ENCODE assay signal across 12 cellular contexts in genomic region chr12:69196302-69197288, GRCh38. TPM values are rescaled to one million over a fixed set of nuclear protein-coding genes. Genes with fewer than 3 reads are reported as not detected.
DNase-seq lines count a peak whose midpoint lies in the region; ATAC-seq and TF ChIP-seq lines count a peak whose summit lies in the region.
"Had no signal": no experiment of that assay in that cellular context is flagged by ENCODE, and none has a peak within 500 bp of the region (broad histone marks: within the 10 kb centered on the region; RNA-seq: fewer than 3 reads in every experiment).

No MANE protein-coding gene starts in this region.

- peaks cover 0 to 28% (median 2%) of the 10 kb centered on the region in 4 donors for H3K9me3 ChIP-seq in Peyer's patch

- DNase-seq in AG04449 (ENCODE audit: low read depth, low spot score) (no peak), GM13976 (ENCODE audit: low spot score) (no peak), Peyer's patch (peak in 1 of 3 donors; percentile 52), foreskin keratinocyte (peak in 1 of 2 donors; percentile 13), superior temporal gyrus (ENCODE audit: extremely low spot score) (no peak)
- no peak for DNase-seq in activated naive CD4-positive, alpha-beta T cell treated with anti-CD3 and anti-CD28 coated beads, Interleukin-2, amount 50 U/mL, for 72 hours (ENCODE audit: low spot score in 2 of 2)
- DNase-seq: activated CD8-positive, alpha-beta T cell treated with anti-CD3 and anti-CD28 coated beads, Interleukin-2, amount 10 ng/mL, durations not matched to agents 7 days and 5 days; heart left ventricle had no signal

- peaks cover 30 to 47% of the 10 kb centered on the region in 2 donors for H3K9me3 Mint-ChIP-seq in activated naive CD4-positive, alpha-beta T cell treated with anti-CD3 and anti-CD28 coated beads, Interleukin-2, amount 50 U/mL, for 72 hours

- peaks cover 41% of the 10 kb centered on the region in 2 donors for H3K36me3 Mint-ChIP-seq in activated naive CD4-positive, alpha-beta T cell treated with anti-CD3 and anti-CD28 coated beads, Interleukin-2, amount 50 U/mL, for 72 hours
- H3K36me3 Mint-ChIP-seq: neural progenitor cell had no signal

- H3K27ac Mint-ChIP-seq in activated naive CD4-positive, alpha-beta T cell treated with anti-CD3 and anti-CD28 coated beads, Interleukin-2, amount 50 U/mL, for 72 hours, result no peak overlapping the region
- H3K27ac Mint-ChIP-seq: activated CD8-positive, alpha-beta T cell treated with anti-CD3 and anti-CD28 coated beads, Interleukin-2, amount 10 ng/mL, durations not matched to agents 7 days and 5 days; neural progenitor cell had no signal

- CTCF ChIA-PET in AG04449 (lab: Yijun Ruan, JAX), result interaction anchor here (1.7 kb wide), 2 partner anchors 39 to 336 kb away, joined by 4 to 6 read pairs; no protein-coding TSS in a partner anchor

- H3K4me1 ChIP-seq in Peyer's patch (no peaks in the 10 kb centered on the region), foreskin keratinocyte (no peaks in the 10 kb centered on the region)
- H3K4me1 ChIP-seq: heart left ventricle, neural progenitor cell had no signal

- no peak for TF ChIP-seq POLR2A in Peyer's patch (IDR thresholded peaks at IDR 0.05)

- in situ Hi-C loops in GM13976 (cut with MboI; ENCODE audit: low sequenced_read_pairs, unreplicated experiment), result no loop called here

- TF ChIP-seq CTCF in AG04449 (IDR thresholded peaks at IDR 0.05; ENCODE audit: insufficient read depth, low read length, missing control alignments), result peak; percentile 8
- TF ChIP-seq CTCF in GM13976 (IDR thresholded peaks at IDR 0.05; ENCODE audit: borderline replicate concordance, control extremely low read depth, extremely low read depth, insufficient read depth, missing control alignments), result peak; percentile 14
- TF ChIP-seq CTCF in Peyer's patch (IDR thresholded peaks at IDR 0.05), result peak in 4 of 6 experiments; percentile 16 to 51 (median 45)
- TF ChIP-seq CTCF in foreskin keratinocyte (conservative IDR thresholded peaks at IDR 0.05), result peak; percentile 62

- no peak overlapping the region for H3K27ac ChIP-seq in Peyer's patch
- H3K27ac ChIP-seq in foreskin keratinocyte, result no peak overlapping the region
- H3K27ac ChIP-seq: heart left ventricle, neural progenitor cell, RWPE1 had no signal

- H3K27me3 ChIP-seq in Peyer's patch, result no peaks in the 10 kb centered on the region
- no peaks in the 10 kb centered on the region for H3K27me3 ChIP-seq in foreskin keratinocyte
- H3K27me3 ChIP-seq: heart left ventricle, neural progenitor cell had no signal

- H3K36me3 ChIP-seq in Peyer's patch, result no peaks in the 10 kb centered on the region
- H3K36me3 ChIP-seq: heart left ventricle, neural progenitor cell had no signal

- H3K4me3 ChIP-seq in AG04449 (ENCODE audit: low read depth, low read length), result no peak overlapping the region
- H3K4me3 ChIP-seq in Peyer's patch, result no peak overlapping the region
- H3K4me3 ChIP-seq: heart left ventricle, neural progenitor cell had no signal

- ATAC-seq in foreskin keratinocyte, result no peak
- ATAC-seq in HG02852 (IDR thresholded peaks at IDR 0.05; ENCODE audit: unreplicated experiment), result no peak
- no peak for ATAC-seq in HG03432 (IDR thresholded peaks at IDR 0.05; ENCODE audit: unreplicated experiment)
- ATAC-seq in activated naive CD4-positive, alpha-beta T cell treated with anti-CD3 and anti-CD28 coated beads, Interleukin-2, amount 50 U/mL, for 72 hours, result no peak
- ATAC-seq: activated CD8-positive, alpha-beta T cell treated with anti-CD3 and anti-CD28 coated beads, Interleukin-2, amount 10 ng/mL, durations not matched to agents 7 days and 5 days; heart left ventricle had no signal

- POLR2A ChIA-PET in AG04449 (lab: Yijun Ruan, JAX), result no interaction called here

RNA-seq across cellular contexts. Expression of gene CPSF6, which starts 42.8 kb away (rescaled TPM):
- 10 to 100 TPM; 25.0 to 41.6 (median 41.3) TPM for total RNA-seq in Peyer's patch
- total RNA-seq in foreskin keratinocyte, result 57.4 and 63.7 TPM in 2 replicates
- polyA plus RNA-seq in foreskin keratinocyte, result 37.0 and 44.5 TPM in 2 replicates
- 100 to 1,000 TPM in 1 of 2 donors, 10 to 100 TPM in 1; 62.5 to 104 TPM for total RNA-seq in activated naive CD4-positive, alpha-beta T cell treated with anti-CD3 and anti-CD28 coated beads, Interleukin-2, amount 50 U/mL, for 72 hours

Comparison
In these comparisons a context has a peak if more than half of its experiments do, and no peak if none do; other contexts are left out.
1. CTCF ChIP-seq: peak in every context shown above with its lines; median percentile 62 in foreskin keratinocyte; 45 in Peyer's patch; 14 in GM13976; 8 in AG04449.